ENCODE assay signal across 16 cellular contexts in genomic region chr16:53958481-53958880, GRCh38.
A peak's percentile ranks its signal among the peaks of the same experiment; 100 is the strongest.
DNase-seq lines count a peak whose midpoint lies in the region; ATAC-seq and TF ChIP-seq lines count a peak whose summit lies in the region.
"Had no signal": no experiment of that assay in that cellular context is flagged by ENCODE, and none has a peak within 500 bp of the region (broad histone marks: within the 10 kb centered on the region; RNA-seq: fewer than 3 reads in every experiment).

No MANE protein-coding gene starts in this region.

- H3K36me3 ChIP-seq in left ventricle myocardium inferior = no peaks in the 10 kb centered on the region
- no peaks in the 10 kb centered on the region for H3K36me3 ChIP-seq in psoas muscle (ENCODE audit: insufficient read depth in 1 of 2, low read depth in 1 of 2)
- H3K36me3 ChIP-seq: BE2C, MG63 had no signal

- H3K27ac ChIP-seq in left ventricle myocardium inferior (replicated peaks) = peak overlapping the region; percentile 43
- peak overlapping the region; percentile 33 for H3K27ac ChIP-seq in psoas muscle

- peaks cover 8% of the 10 kb centered on the region for H3K36me3 Mint-ChIP-seq in T-helper 17 cell (ENCODE audit: low read depth)
- H3K36me3 Mint-ChIP-seq in immature natural killer cell = peaks cover 9 to 11% (median 9%) of the 10 kb centered on the region in 3 donors

- H3K27me3 Mint-ChIP-seq in T-helper 17 cell (no peaks in the 10 kb centered on the region), immature natural killer cell (ENCODE audit: low read depth in 3 of 3) (peaks cover 0 to 2% (median 0%) of the 10 kb centered on the region in 3 donors)
- H3K27me3 Mint-ChIP-seq: CD4-positive, alpha-beta memory T cell had no signal

- H3K4me3 ChIP-seq in left ventricle myocardium inferior = no peak overlapping the region
- no peak overlapping the region for H3K4me3 ChIP-seq in psoas muscle
- H3K4me3 ChIP-seq: MG63 had no signal

- WGBS in psoas muscle, 3 donors = 29 to 50% (median 40%) methylated on average over 5 of the region's 5 CpGs

- H3K27ac Mint-ChIP-seq in T-helper 17 cell = peak overlapping the region; percentile 34
- H3K27ac Mint-ChIP-seq in immature natural killer cell = no peak overlapping the region
- H3K27ac Mint-ChIP-seq: CD4-positive, alpha-beta memory T cell had no signal

- H3K4me1 ChIP-seq in left ventricle myocardium inferior (peaks cover 21% of the 10 kb centered on the region), psoas muscle (peaks cover 38% of the 10 kb centered on the region)

- H3K9me3 Mint-ChIP-seq in immature natural killer cell = no peaks in the 10 kb centered on the region
- H3K9me3 Mint-ChIP-seq: CD4-positive, alpha-beta memory T cell; H9 had no signal

- DNase-seq in T-helper 17 cell (no peak), cerebellar cortex (ENCODE audit: low spot score) (peak; percentile 34), left ventricle myocardium inferior (no peak), psoas muscle (no peak), immature natural killer cell (no peak), iPS-NIHi7 (ENCODE audit: extremely low spot score) (no peak)
- DNase-seq: BE2C; CD4-positive, alpha-beta memory T cell; H9; IMR-90; Karpas-422; MG63; NCI-H1092; NCI-H2081 treated with DMSO at 0.1 percent for 48 hours; NCI-H510A had no signal

- H3K9me3 ChIP-seq in T-helper 17 cell (ENCODE audit: control insufficient read depth, low read length, poor library complexity, severe bottlenecking) (no peaks in the 10 kb centered on the region), left ventricle myocardium inferior (replicated peaks) (no peaks in the 10 kb centered on the region), psoas muscle (no peaks in the 10 kb centered on the region)
- H3K9me3 ChIP-seq: BE2C, MG63 had no signal

- TF ChIP-seq CTCF in left ventricle myocardium inferior (IDR thresholded peaks at IDR 0.05; ENCODE audit: borderline replicate concordance) (no peak), psoas muscle (IDR thresholded peaks at IDR 0.05) (no peak)

- ATAC-seq in T-helper 17 cell (no peak), psoas muscle (peak; percentile 41 to 69 (median 44)), HG03135 (IDR thresholded peaks at IDR 0.05; ENCODE audit: unreplicated experiment) (no peak)

- intact Hi-C loops in left ventricle myocardium inferior (cut with micrococcal nuclease) (no loop called here), psoas muscle (cut with DNase I) (loop anchor here in 1 of 2 donors (10.0 kb wide), 1 partner anchor 1416 kb away; no protein-coding TSS in a partner anchor)

- peaks cover 5% of the 10 kb centered on the region for H3K4me1 Mint-ChIP-seq in T-helper 17 cell
- peaks cover 0 to 2% of the 10 kb centered on the region in 2 donors for H3K4me1 Mint-ChIP-seq in immature natural killer cell

- H3K27me3 ChIP-seq in left ventricle myocardium inferior (ENCODE audit: low read depth) (no peaks in the 10 kb centered on the region), psoas muscle (ENCODE audit: insufficient read depth in 3 of 3, low read length in 2 of 3) (no peaks in the 10 kb centered on the region)
- H3K27me3 ChIP-seq: BE2C, MG63 had no signal

- H3K4me3 Mint-ChIP-seq in T-helper 17 cell (no peak overlapping the region), immature natural killer cell (no peak overlapping the region)
- H3K4me3 Mint-ChIP-seq: CD4-positive, alpha-beta memory T cell; H9 had no signal

Comparison
In these comparisons a context has a peak if more than half of its experiments do, and no peak if none do; other contexts are left out.
1. ATAC-seq: peak in psoas muscle (4 of 4); none in T-helper 17 cell (single experiment) and HG03135 (single experiment).